In the genomic region with DNA sequence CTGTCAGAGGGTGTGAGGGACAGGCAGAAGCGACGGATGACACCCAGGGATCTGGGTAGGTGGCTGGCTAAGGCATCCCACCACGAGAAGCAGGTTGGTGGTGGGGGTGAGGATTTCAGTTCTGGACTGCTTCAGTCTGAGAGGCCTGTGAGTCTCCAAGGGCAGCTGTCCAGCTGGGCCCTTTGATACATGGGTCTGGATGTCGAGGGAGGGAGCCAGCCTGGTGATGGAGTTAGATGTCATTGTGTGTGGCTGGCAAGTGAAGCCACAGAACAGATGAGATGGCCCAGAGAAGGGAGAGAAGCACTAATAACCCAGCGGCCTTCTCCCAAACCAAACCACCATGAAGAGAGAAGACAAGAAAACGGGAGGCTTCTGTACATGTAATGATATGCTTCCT, we compare ENCODE assay signal across 2 cellular contexts.
TF ChIP-seq lines count a peak whose summit lies in the region.

No MANE protein-coding gene starts in this region.

TF ChIP-seq in SK-N-SH, 30 proteins besides CTCF, POLR2A, EP300 and RAD21 (continued from another document):
- TF ChIP-seq, protein P1, sequence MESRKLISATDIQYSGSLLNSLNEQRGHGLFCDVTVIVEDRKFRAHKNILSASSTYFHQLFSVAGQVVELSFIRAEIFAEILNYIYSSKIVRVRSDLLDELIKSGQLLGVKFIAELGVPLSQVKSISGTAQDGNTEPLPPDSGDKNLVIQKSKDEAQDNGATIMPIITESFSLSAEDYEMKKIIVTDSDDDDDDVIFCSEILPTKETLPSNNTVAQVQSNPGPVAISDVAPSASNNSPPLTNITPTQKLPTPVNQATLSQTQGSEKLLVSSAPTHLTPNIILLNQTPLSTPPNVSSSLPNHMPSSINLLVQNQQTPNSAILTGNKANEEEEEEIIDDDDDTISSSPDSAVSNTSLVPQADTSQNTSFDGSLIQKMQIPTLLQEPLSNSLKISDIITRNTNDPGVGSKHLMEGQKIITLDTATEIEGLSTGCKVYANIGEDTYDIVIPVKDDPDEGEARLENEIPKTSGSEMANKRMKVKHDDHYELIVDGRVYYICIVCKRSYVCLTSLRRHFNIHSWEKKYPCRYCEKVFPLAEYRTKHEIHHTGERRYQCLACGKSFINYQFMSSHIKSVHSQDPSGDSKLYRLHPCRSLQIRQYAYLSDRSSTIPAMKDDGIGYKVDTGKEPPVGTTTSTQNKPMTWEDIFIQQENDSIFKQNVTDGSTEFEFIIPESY (IDR thresholded peaks at IDR 0.05; ENCODE audit: borderline replicate concordance, low read depth) = no peak
- TF ChIP-seq GATA2 (CRISPR knock-in tag; IDR thresholded peaks at IDR 0.05) (no peak), FOXJ3 (CRISPR knock-in tag; IDR thresholded peaks at IDR 0.05) (no peak), MXI1 (IDR thresholded peaks at IDR 0.05; ENCODE audit: low read depth, low read length) (no peak), FOXM1 (IDR thresholded peaks at IDR 0.05; ENCODE audit: low read depth) (no peak), RCOR1 (IDR thresholded peaks at IDR 0.05; ENCODE audit: low read length) (no peak), SIN3A (IDR thresholded peaks at IDR 0.05; ENCODE audit: borderline replicate concordance, low read depth, low read length) (no peak), TEAD4 (IDR thresholded peaks at IDR 0.05; ENCODE audit: borderline replicate concordance, insufficient read depth) (no peak), TAF1 (IDR thresholded peaks at IDR 0.05; ENCODE audit: borderline replicate concordance, low read depth, low read length) (no peak), NRF1 (IDR thresholded peaks at IDR 0.05; ENCODE audit: low read depth, low read length) (no peak)
- TF ChIP-seq, protein P2, sequence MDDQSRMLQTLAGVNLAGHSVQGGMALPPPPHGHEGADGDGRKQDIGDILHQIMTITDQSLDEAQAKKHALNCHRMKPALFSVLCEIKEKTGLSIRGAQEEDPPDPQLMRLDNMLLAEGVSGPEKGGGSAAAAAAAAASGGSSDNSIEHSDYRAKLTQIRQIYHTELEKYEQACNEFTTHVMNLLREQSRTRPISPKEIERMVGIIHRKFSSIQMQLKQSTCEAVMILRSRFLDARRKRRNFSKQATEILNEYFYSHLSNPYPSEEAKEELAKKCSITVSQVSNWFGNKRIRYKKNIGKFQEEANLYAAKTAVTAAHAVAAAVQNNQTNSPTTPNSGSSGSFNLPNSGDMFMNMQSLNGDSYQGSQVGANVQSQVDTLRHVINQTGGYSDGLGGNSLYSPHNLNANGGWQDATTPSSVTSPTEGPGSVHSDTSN (IDR thresholded peaks at IDR 0.05) = no peak

TF ChIP-seq in SK-N-SH treated with all-trans-retinoic acid at 6 μM for 48 hours, 23 proteins besides CTCF, POLR2A, EP300 and RAD21 (continued from another document):
- TF ChIP-seq, protein P3, sequence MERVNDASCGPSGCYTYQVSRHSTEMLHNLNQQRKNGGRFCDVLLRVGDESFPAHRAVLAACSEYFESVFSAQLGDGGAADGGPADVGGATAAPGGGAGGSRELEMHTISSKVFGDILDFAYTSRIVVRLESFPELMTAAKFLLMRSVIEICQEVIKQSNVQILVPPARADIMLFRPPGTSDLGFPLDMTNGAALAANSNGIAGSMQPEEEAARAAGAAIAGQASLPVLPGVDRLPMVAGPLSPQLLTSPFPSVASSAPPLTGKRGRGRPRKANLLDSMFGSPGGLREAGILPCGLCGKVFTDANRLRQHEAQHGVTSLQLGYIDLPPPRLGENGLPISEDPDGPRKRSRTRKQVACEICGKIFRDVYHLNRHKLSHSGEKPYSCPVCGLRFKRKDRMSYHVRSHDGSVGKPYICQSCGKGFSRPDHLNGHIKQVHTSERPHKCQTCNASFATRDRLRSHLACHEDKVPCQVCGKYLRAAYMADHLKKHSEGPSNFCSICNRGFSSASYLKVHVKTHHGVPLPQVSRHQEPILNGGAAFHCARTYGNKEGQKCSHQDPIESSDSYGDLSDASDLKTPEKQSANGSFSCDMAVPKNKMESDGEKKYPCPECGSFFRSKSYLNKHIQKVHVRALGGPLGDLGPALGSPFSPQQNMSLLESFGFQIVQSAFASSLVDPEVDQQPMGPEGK (CRISPR knock-in tag; IDR thresholded peaks at IDR 0.05; ENCODE audit: borderline replicate concordance) = no peak
- TF ChIP-seq ZNF70 (CRISPR knock-in tag; IDR thresholded peaks at IDR 0.05) (no peak), ZC3H10 (CRISPR knock-in tag; IDR thresholded peaks at IDR 0.05) (no peak)
